In genomic region chr20:58515240-58516212, GRCh38 we compare ENCODE assay signal across 9 cellular contexts. TPM values are rescaled to one million over a fixed set of nuclear protein-coding genes. Genes with fewer than 3 reads are reported as not detected.
DNase-seq lines count a peak whose midpoint lies in the region; ATAC-seq and TF ChIP-seq lines count a peak whose summit lies in the region.
"Had no signal": no experiment of that assay in that cellular context is flagged by ENCODE, and none has a peak within 500 bp of the region (broad histone marks: within the 10 kb centered on the region; RNA-seq: fewer than 3 reads in every experiment).

Gene APCDD1L, minus strand, starts transcription at chr20:58515399. Its CDS starts 692 bp downstream, at chr20:58514707.

- in situ Hi-C loops in GM13976 (cut with MboI; ENCODE audit: low sequenced_read_pairs, unreplicated experiment): no loop called here

- DNase-seq in AG08395 (ENCODE audit: low spot score): peak; percentile 72
- DNase-seq in M059J (ENCODE audit: low read depth): peak; percentile 89
- DNase-seq in activated gamma-delta T cell treated with Interleukin-2 at 50 U/mL for 16 hours: no peak
- no peak for DNase-seq in NCI-H2196 treated with DMSO at 0.1 percent for 48 hours (lab: John Stamatoyannopoulos, UW; ENCODE audit: unreplicated experiment)
- DNase-seq in GM13976 (ENCODE audit: low spot score): no peak

- H3K27me3 ChIP-seq in muscle layer of colon (ENCODE audit: control insufficient read depth in 1 of 2, insufficient read depth in 2 of 2, low read length in 2 of 2): peaks cover 0 to 23% of the 10 kb centered on the region in 2 donors

- peaks cover 3% of the 10 kb centered on the region for H3K4me1 ChIP-seq in muscle layer of colon (ENCODE audit: insufficient read depth, low read length)

- no peaks in the 10 kb centered on the region for H3K36me3 ChIP-seq in muscle layer of colon (ENCODE audit: insufficient read depth, low read length)

- no peak for TF ChIP-seq CTCF in GM13976 (IDR thresholded peaks at IDR 0.05; ENCODE audit: borderline replicate concordance, control extremely low read depth, extremely low read depth, insufficient read depth, missing control alignments)

- no peak within 1 kb of the TSS for H3K9ac ChIP-seq in muscle layer of colon (ENCODE audit: low read length)

- no peak within 1 kb of the TSS for H3K27ac ChIP-seq in muscle layer of colon (ENCODE audit: low read depth, low read length)

- H3K4me3 ChIP-seq in muscle layer of colon (ENCODE audit: low read depth in 1 of 2, low read length in 2 of 2): peak within 1 kb of the TSS; percentile 48 to 53

- H3K9me3 ChIP-seq in muscle layer of colon (ENCODE audit: low read length): no peaks in the 10 kb centered on the region

- ATAC-seq in esophagus mucosa (peak; percentile 64), HG03378 (IDR thresholded peaks at IDR 0.05; ENCODE audit: unreplicated experiment) (no peak)

RNA-seq across cellular contexts. Expression of gene APCDD1L, which starts in this region (rescaled TPM):
- total RNA-seq in M059J (2014; rRNA removed; shearing (Covaris generic)): 14.2 and 24.2 TPM in 2 replicates
- total RNA-seq in esophagus mucosa: 0.16 TPM
- total RNA-seq: lung microvascular endothelial cell had no signal

Comparison
In these comparisons a context has a peak if more than half of its experiments do, and no peak if none do; other contexts are left out.
1. RNA of gene APCDD1L (total RNA-seq): 14.2 to 24.2 TPM in M059J; 0.16 TPM in esophagus mucosa (single experiment); every median in the first group is over 10 times any median in the second.
2. Peak in ATAC-seq in esophagus mucosa; RNA of the gene not detected or under 1 TPM.
3. DNase-seq: peak in AG08395 (single experiment) and M059J (single experiment); none in activated gamma-delta T cell treated with Interleukin-2 at 50 U/mL for 16 hours (single experiment), NCI-H2196 treated with DMSO at 0.1 percent for 48 hours (single experiment) and GM13976 (single experiment).